17 cellular contexts compared by ENCODE assay signal in the genomic region with DNA sequence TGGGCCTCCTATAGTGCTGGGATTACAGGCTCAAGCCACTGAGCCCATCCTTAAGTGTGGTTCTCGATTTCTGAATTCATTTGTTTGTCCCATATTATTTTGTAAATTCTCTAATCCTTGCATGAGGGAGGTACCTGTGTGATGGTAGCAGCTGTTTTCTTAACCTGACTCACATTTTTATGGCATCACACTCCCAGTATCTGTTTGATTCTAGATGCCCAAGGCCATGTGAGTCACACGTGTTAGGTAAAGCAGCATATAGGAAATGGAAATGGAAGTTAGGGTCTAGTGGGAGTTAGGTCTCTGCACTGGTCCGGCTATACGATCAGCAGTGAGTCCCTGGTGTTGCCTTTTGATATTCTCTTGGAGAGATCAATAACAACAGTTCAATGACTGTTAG.
"Had no signal": no experiment of that assay in that cellular context is flagged by ENCODE, and none has a peak within 500 bp of the region (broad histone marks: within the 10 kb centered on the region; RNA-seq: fewer than 3 reads in every experiment).

No MANE protein-coding gene starts in this region.

- H3K36me3 ChIP-seq: cardiac muscle cell had no signal

- ATAC-seq: psoas muscle, sciatic nerve, T-helper 17 cell, upper lobe of right lung had no signal

- H3K27me3 Mint-ChIP-seq: activated CD4-positive, alpha-beta memory T cell treated with anti-CD3 and anti-CD28 coated beads, Interleukin-2, amount 10 ng/mL, durations not matched to agents 7 days and 5 days; T-helper 17 cell had no signal

- H3K27ac ChIP-seq: cardiac muscle cell, esophagus muscularis mucosa, psoas muscle, spleen, stomach, testis, upper lobe of right lung, WERI-Rb-1 had no signal

- H3K4me1 Mint-ChIP-seq: mesothelial cell of epicardium had no signal

- H3K9me3 ChIP-seq: esophagus muscularis mucosa, psoas muscle, spleen, stomach, testis, upper lobe of right lung had no signal

- H3K27ac Mint-ChIP-seq: activated CD4-positive, alpha-beta memory T cell treated with anti-CD3 and anti-CD28 coated beads, Interleukin-2, amount 10 ng/mL, durations not matched to agents 7 days and 5 days; endodermal cell; mesothelial cell of epicardium; T-helper 17 cell had no signal

- H3K4me3 Mint-ChIP-seq: activated CD4-positive, alpha-beta memory T cell treated with anti-CD3 and anti-CD28 coated beads, Interleukin-2, amount 10 ng/mL, durations not matched to agents 7 days and 5 days; endodermal cell; mesothelial cell of epicardium; T-helper 17 cell had no signal

- H3K27me3 ChIP-seq: cardiac muscle cell, esophagus muscularis mucosa, spleen, stomach, testis, upper lobe of right lung had no signal

- H3K4me1 ChIP-seq: psoas muscle, spleen, testis, upper lobe of right lung had no signal

- H3K4me3 ChIP-seq: cardiac muscle cell, esophagus muscularis mucosa, psoas muscle, spleen, stomach, testis, upper lobe of right lung had no signal

- H3K9me3 Mint-ChIP-seq: activated CD4-positive, alpha-beta memory T cell treated with anti-CD3 and anti-CD28 coated beads, Interleukin-2, amount 10 ng/mL, durations not matched to agents 7 days and 5 days; endodermal cell; mesothelial cell of epicardium had no signal

- DNase-seq: activated CD4-positive, alpha-beta memory T cell treated with anti-CD3 and anti-CD28 coated beads, Interleukin-2, amount 10 ng/mL, durations not matched to agents 7 days and 5 days; activated naive CD4-positive, alpha-beta T cell treated with Interleukin-2 at 50 U/mL for 16 hours; activated T-cell treated with anti-CD3 and anti-CD28 coated beads, Interleukin-2, amount 50 U/mL, for 48 hours; endodermal cell; hippocampal formation; psoas muscle; spleen; stimulated activated CD4-positive, alpha-beta T cell treated with anti-CD3 and anti-CD28 coated beads, Interleukin-1b, Interleukin-23, amount 100 ng/mL, for 48 hours; stomach; T-helper 17 cell; testis; upper lobe of right lung; WERI-Rb-1 had no signal
